ENCODE assay signal across 24 cellular contexts in the genomic region with DNA sequence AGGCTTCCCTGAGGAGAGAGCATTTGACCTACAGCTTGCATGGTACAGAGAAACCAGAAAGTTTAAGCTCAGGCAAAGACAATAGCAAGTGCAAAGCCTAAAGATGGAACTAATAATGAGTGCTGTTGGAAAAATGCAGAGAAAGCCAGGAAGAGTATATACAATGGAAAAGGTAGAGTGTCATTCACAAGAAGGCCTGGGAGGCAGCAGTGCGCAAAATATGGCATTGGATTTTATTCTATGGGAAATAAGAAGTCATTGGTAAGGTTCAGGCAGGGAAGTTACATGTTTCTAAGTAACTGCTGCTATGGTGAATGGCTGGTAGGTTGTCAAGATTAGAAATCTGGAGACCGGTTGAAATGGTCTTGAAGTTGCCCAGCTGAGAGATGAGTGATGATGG.
A peak's percentile ranks its signal among the peaks of the same experiment; 100 is the strongest.
DNase-seq lines count a peak whose midpoint lies in the region; TF ChIP-seq lines count a peak whose summit lies in the region.
"Had no signal": no experiment of that assay in that cellular context is flagged by ENCODE, and none has a peak within 500 bp of the region (broad histone marks: within the 10 kb centered on the region; RNA-seq: fewer than 3 reads in every experiment).

No MANE protein-coding gene starts in this region.

- H3K9ac ChIP-seq in neuronal stem cell (ENCODE audit: low read depth, low read length, poor library complexity): no peak overlapping the region

- peak; percentile 9 for DNase-seq in MCF 10A (ENCODE audit: unreplicated experiment)
- no peak for DNase-seq in breast epithelium (ENCODE audit: low spot score in 2 of 2)
- DNase-seq in SK-MEL-5 (ENCODE audit: low read depth, low spot score): peak; percentile 27
- DNase-seq in fibroblast of villous mesenchyme (ENCODE audit: low read depth): no peak
- DNase-seq in transverse colon: no peak
- no peak for DNase-seq in neuronal stem cell (ENCODE audit: low spot score)
- DNase-seq in stimulated activated CD4-positive, alpha-beta T cell treated with anti-CD3 and anti-CD28 coated beads, Interleukin-2, amount 100 ng/mL, for 48 hours: no peak
- DNase-seq in ovary: no peak
- DNase-seq: ACHN; activated T-cell treated with anti-CD3 and anti-CD28 coated beads, Interleukin-2, amount 50 U/mL, for 72 hours; body of pancreas; gastrocnemius medialis; KG1; mesendoderm; naive thymus-derived CD8-positive, alpha-beta T cell; NCI-H526; SHP77; stimulated activated CD4-positive, alpha-beta T cell treated with anti-CD3 and anti-CD28 coated beads, Interleukin-4, amount 100 ng/mL, for 1 hour; T-helper 2 cell; uterus had no signal

- 92% methylated on average over 2 of the region's 2 CpGs for WGBS in transverse colon (ENCODE audit: low coverage in 1 of 2), 2 donors
- no CpG with 5 or more reads among the region's 2 CpGs for WGBS in neuronal stem cell (ENCODE audit: extremely low coverage in 2 of 2, insufficient read length in 2 of 2, insufficient replicate concordance in 1 of 2), 2 donors
- WGBS in ovary, 3 donors: 97 to 98% (median 98%) methylated on average over 2 of the region's 2 CpGs

- no peaks in the 10 kb centered on the region for H3K36me3 Mint-ChIP-seq in MCF 10A (ENCODE audit: insufficient read depth, unreplicated experiment)
- H3K36me3 Mint-ChIP-seq: activated naive CD8-positive, alpha-beta T cell; naive thymus-derived CD8-positive, alpha-beta T cell had no signal

- CTCF ChIA-PET in MCF 10A (lab: Yijun Ruan, JAX): no interaction called here

- H3K9me3 ChIP-seq in breast epithelium (no peaks in the 10 kb centered on the region), transverse colon (no peaks in the 10 kb centered on the region), neuronal stem cell (replicated peaks in 1 of 2; ENCODE audit: control insufficient read depth in 2 of 2, insufficient read depth in 1 of 2, low read depth in 1 of 2, low read length in 2 of 2) (no peaks in the 10 kb centered on the region), ovary (no peaks in the 10 kb centered on the region)
- H3K9me3 ChIP-seq: body of pancreas, gastrocnemius medialis, uterus had no signal

- no peak overlapping the region for H3K4me2 ChIP-seq in neuronal stem cell (ENCODE audit: insufficient read depth, low read length, poor library complexity, severe bottlenecking)

- H3K14ac ChIP-seq in neuronal stem cell (ENCODE audit: low read length): no peak overlapping the region

- TF ChIP-seq POLR2A in breast epithelium (IDR thresholded peaks at IDR 0.05) (no peak), transverse colon (IDR thresholded peaks at IDR 0.05) (no peak), ovary (IDR thresholded peaks at IDR 0.05) (no peak)

- H3K27me3 ChIP-seq in breast epithelium (no peaks in the 10 kb centered on the region), transverse colon (no peaks in the 10 kb centered on the region), neuronal stem cell (ENCODE audit: control insufficient read depth in 3 of 3, insufficient read depth in 3 of 3, low read depth in 1 of 3, low read length in 3 of 3) (no peaks in the 10 kb centered on the region), ovary (no peaks in the 10 kb centered on the region)
- H3K27me3 ChIP-seq: body of pancreas, gastrocnemius medialis, uterus had no signal

- no peak overlapping the region for H3K23ac ChIP-seq in neuronal stem cell (ENCODE audit: low read depth, low read length, poor library complexity)

- intact Hi-C loops in MCF 10A (cut with micrococcal nuclease) (no loop called here), breast epithelium (cut with DNase I; ENCODE audit: low total_unique reads) (no loop called here), transverse colon (cut with DNase I; ENCODE audit: low total_unique reads) (no loop called here), ovary (cut with DNase I) (no loop called here)

- H3K27me3 Mint-ChIP-seq in MCF 10A (ENCODE audit: insufficient read depth, unreplicated experiment): no peaks in the 10 kb centered on the region
- H3K27me3 Mint-ChIP-seq: activated naive CD8-positive, alpha-beta T cell; naive thymus-derived CD8-positive, alpha-beta T cell had no signal

- H2AK5ac ChIP-seq in neuronal stem cell (ENCODE audit: low read depth, low read length): no peak overlapping the region

- no peaks in the 10 kb centered on the region for H3K9me3 Mint-ChIP-seq in MCF 10A (ENCODE audit: unreplicated experiment)

- H3K4ac ChIP-seq in neuronal stem cell (ENCODE audit: low read length): no peak overlapping the region

- no peak for TF ChIP-seq EP300 in transverse colon (IDR thresholded peaks at IDR 0.05; ENCODE audit: low read depth)
- no peak for TF ChIP-seq EP300 in ovary (IDR thresholded peaks at IDR 0.05)

- no TSS peak for BruUV-seq in MCF 10A (replicated peaks; lab: Mats Ljungman, UMichigan)

- H2BK120ac ChIP-seq in neuronal stem cell (ENCODE audit: low read depth, low read length): no peak overlapping the region

- no peaks in the 10 kb centered on the region for H3K36me3 ChIP-seq in breast epithelium
- no peaks in the 10 kb centered on the region for H3K36me3 ChIP-seq in transverse colon
- no peaks in the 10 kb centered on the region for H3K36me3 ChIP-seq in neuronal stem cell (replicated peaks in 1 of 2; ENCODE audit: control insufficient read depth in 2 of 2, insufficient read depth in 2 of 2, low read length in 2 of 2)
- no peaks in the 10 kb centered on the region for H3K36me3 ChIP-seq in ovary
- H3K36me3 ChIP-seq: gastrocnemius medialis, uterus had no signal

- in situ Hi-C loops in SK-MEL-5 (cut with HindIII; ENCODE audit: low pct_unique_long_range_greater_than_20kb, low sequenced_read_pairs) (no loop called here), transverse colon (cut with MboI; ENCODE audit: low pct_ligation_motif_present in 1 of 4, low pct_unique_long_range_greater_than_20kb in 1 of 4, low sequenced_read_pairs in 3 of 4) (no loop called here)

- POLR2A ChIA-PET in MCF 10A (lab: Yijun Ruan, JAX): no interaction called here

- H3K27ac Mint-ChIP-seq in MCF 10A (ENCODE audit: low read depth, unreplicated experiment): no peak overlapping the region
- H3K27ac Mint-ChIP-seq: activated naive CD8-positive, alpha-beta T cell; activated T-cell treated with anti-CD3 and anti-CD28 coated beads, Interleukin-2, amount 50 U/mL, for 72 hours; naive thymus-derived CD8-positive, alpha-beta T cell had no signal

- H2BK12ac ChIP-seq in neuronal stem cell (ENCODE audit: low read length): no peak overlapping the region

- H3K79me1 ChIP-seq in neuronal stem cell (ENCODE audit: low read depth, low read length): no peaks in the 10 kb centered on the region

- H2BK15ac ChIP-seq in neuronal stem cell (ENCODE audit: low read length): no peak overlapping the region

- no peak overlapping the region for H2BK5ac ChIP-seq in neuronal stem cell (ENCODE audit: low read length)

- H3K27ac ChIP-seq in breast epithelium: no peak overlapping the region
- H3K27ac ChIP-seq in transverse colon: no peak overlapping the region
- no peak overlapping the region for H3K27ac ChIP-seq in neuronal stem cell (replicated peaks; ENCODE audit: low read length)
- no peak overlapping the region for H3K27ac ChIP-seq in ovary
- H3K27ac ChIP-seq: body of pancreas, coronary artery, gastrocnemius medialis, HL-60, skin epidermis, uterus had no signal

- H3K4me1 Mint-ChIP-seq in MCF 10A (ENCODE audit: insufficient read depth, unreplicated experiment): peaks cover 5% of the 10 kb centered on the region
- H3K4me1 Mint-ChIP-seq: naive thymus-derived CD8-positive, alpha-beta T cell had no signal

- TF ChIP-seq CTCF in MCF 10A (IDR thresholded peaks at IDR 0.05; ENCODE audit: unreplicated experiment) (no peak), breast epithelium (IDR thresholded peaks at IDR 0.05) (no peak), fibroblast of villous mesenchyme (IDR thresholded peaks at IDR 0.05; ENCODE audit: insufficient read depth, low read depth, low read length) (peak; percentile 11), transverse colon (IDR thresholded peaks at IDR 0.05) (peak in 1 of 5 experiments; percentile 10), ovary (IDR thresholded peaks at IDR 0.05) (no peak)

- H4K8ac ChIP-seq in neuronal stem cell (ENCODE audit: low read depth, low read length): no peak overlapping the region

- no peak overlapping the region for H3K4me3 Mint-ChIP-seq in MCF 10A (ENCODE audit: unreplicated experiment)
- H3K4me3 Mint-ChIP-seq: activated naive CD8-positive, alpha-beta T cell; activated T-cell treated with anti-CD3 and anti-CD28 coated beads, Interleukin-2, amount 50 U/mL, for 72 hours; naive thymus-derived CD8-positive, alpha-beta T cell had no signal

- H3K4me1 ChIP-seq in breast epithelium (no peaks in the 10 kb centered on the region), transverse colon (no peaks in the 10 kb centered on the region), neuronal stem cell (ENCODE audit: control insufficient read depth in 2 of 2, insufficient read depth in 1 of 2, low read depth in 1 of 2, low read length in 2 of 2) (peaks cover 1% of the 10 kb centered on the region in 2 donors), ovary (ENCODE audit: insufficient read depth) (no peaks in the 10 kb centered on the region)
- H3K4me1 ChIP-seq: body of pancreas, gastrocnemius medialis, uterus had no signal

- no peak overlapping the region for H2AFZ ChIP-seq in neuronal stem cell (ENCODE audit: low read length)

- no peak overlapping the region for H4K91ac ChIP-seq in neuronal stem cell (ENCODE audit: low read depth, low read length, poor library complexity)

- H3K18ac ChIP-seq in neuronal stem cell (ENCODE audit: low read length): no peak overlapping the region

- no peak overlapping the region for H3K4me3 ChIP-seq in breast epithelium
- H3K4me3 ChIP-seq in fibroblast of villous mesenchyme (ENCODE audit: low read depth, low read length): no peak overlapping the region
- H3K4me3 ChIP-seq in transverse colon: no peak overlapping the region
- H3K4me3 ChIP-seq in neuronal stem cell (ENCODE audit: low read length in 2 of 2): no peak overlapping the region
- no peak overlapping the region for H3K4me3 ChIP-seq in ovary
- H3K4me3 ChIP-seq: body of pancreas, coronary artery, gastrocnemius medialis, skin epidermis, uterus had no signal

Comparison
In these comparisons a context has a peak if more than half of its experiments do, and no peak if none do; other contexts are left out.
1. DNase-seq: peak in MCF 10A (single experiment) and SK-MEL-5 (single experiment); none in breast epithelium (0 of 2), fibroblast of villous mesenchyme (single experiment), transverse colon (single experiment), neuronal stem cell (single experiment), stimulated activated CD4-positive, alpha-beta T cell treated with anti-CD3 and anti-CD28 coated beads, Interleukin-2, amount 100 ng/mL, for 48 hours (0 of 2) and ovary (0 of 5).